1 cellular context compared by ENCODE assay signal in the genomic region with DNA sequence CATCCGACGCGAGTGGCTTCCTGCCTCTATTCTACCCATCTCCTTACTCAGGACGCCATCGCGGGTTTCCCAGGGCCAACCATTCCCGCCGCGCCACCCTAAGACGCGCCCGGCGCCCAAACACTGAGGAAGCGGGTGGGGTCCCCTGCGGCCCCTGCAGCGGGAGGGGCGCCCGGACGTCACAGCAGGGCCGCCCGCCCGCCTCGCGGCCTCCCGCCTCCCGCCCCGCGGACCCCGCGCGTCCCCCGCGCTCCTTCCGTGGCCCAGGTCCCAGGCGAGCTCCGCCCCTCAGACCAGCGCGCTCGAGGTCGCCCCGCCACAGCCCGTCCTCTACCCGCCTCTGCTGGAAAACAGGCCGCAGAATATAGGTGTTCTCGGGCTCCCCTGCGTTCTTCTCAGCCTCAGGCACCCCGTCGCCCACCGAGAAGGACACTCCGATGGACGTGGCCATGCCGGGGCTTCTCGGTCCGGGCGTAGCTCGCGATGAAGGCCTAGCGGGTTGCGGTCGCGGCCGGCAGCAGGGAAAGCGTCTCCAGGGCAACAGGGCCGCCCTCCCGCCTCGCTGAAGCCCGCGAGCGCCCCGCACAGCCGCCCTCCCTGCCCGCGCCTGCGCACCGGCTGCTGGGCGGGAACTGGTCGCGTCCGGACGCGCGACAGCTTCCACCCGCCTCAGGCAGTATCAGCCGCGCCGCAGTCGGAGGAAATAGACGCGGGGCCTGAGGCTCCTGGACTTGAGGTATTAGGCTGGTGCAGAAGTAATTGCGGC.
TF ChIP-seq lines count a peak whose summit lies in the region.

A gene (minus strand): TSS at position 539 of the 766 bp plus-strand sequence. CDS start 88 bp downstream, at position 451.

TF ChIP-seq in K562, 482 proteins besides CTCF, POLR2A, EP300 and RAD21 (continued from another document and continues in another):
- TF ChIP-seq, protein P1, sequence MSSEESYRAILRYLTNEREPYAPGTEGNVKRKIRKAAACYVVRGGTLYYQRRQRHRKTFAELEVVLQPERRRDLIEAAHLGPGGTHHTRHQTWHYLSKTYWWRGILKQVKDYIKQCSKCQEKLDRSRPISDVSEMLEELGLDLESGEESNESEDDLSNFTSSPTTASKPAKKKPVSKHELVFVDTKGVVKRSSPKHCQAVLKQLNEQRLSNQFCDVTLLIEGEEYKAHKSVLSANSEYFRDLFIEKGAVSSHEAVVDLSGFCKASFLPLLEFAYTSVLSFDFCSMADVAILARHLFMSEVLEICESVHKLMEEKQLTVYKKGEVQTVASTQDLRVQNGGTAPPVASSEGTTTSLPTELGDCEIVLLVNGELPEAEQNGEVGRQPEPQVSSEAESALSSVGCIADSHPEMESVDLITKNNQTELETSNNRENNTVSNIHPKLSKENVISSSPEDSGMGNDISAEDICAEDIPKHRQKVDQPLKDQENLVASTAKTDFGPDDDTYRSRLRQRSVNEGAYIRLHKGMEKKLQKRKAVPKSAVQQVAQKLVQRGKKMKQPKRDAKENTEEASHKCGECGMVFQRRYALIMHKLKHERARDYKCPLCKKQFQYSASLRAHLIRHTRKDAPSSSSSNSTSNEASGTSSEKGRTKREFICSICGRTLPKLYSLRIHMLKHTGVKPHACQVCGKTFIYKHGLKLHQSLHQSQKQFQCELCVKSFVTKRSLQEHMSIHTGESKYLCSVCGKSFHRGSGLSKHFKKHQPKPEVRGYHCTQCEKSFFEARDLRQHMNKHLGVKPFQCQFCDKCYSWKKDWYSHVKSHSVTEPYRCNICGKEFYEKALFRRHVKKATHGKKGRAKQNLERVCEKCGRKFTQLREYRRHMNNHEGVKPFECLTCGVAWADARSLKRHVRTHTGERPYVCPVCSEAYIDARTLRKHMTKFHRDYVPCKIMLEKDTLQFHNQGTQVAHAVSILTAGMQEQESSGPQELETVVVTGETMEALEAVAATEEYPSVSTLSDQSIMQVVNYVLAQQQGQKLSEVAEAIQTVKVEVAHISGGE (CRISPR knock-in tag; IDR thresholded peaks at IDR 0.05): peak in 1 of 3 experiments; percentile 75; a peak in 2 of 6 replicates
- TF ChIP-seq, protein P2, sequence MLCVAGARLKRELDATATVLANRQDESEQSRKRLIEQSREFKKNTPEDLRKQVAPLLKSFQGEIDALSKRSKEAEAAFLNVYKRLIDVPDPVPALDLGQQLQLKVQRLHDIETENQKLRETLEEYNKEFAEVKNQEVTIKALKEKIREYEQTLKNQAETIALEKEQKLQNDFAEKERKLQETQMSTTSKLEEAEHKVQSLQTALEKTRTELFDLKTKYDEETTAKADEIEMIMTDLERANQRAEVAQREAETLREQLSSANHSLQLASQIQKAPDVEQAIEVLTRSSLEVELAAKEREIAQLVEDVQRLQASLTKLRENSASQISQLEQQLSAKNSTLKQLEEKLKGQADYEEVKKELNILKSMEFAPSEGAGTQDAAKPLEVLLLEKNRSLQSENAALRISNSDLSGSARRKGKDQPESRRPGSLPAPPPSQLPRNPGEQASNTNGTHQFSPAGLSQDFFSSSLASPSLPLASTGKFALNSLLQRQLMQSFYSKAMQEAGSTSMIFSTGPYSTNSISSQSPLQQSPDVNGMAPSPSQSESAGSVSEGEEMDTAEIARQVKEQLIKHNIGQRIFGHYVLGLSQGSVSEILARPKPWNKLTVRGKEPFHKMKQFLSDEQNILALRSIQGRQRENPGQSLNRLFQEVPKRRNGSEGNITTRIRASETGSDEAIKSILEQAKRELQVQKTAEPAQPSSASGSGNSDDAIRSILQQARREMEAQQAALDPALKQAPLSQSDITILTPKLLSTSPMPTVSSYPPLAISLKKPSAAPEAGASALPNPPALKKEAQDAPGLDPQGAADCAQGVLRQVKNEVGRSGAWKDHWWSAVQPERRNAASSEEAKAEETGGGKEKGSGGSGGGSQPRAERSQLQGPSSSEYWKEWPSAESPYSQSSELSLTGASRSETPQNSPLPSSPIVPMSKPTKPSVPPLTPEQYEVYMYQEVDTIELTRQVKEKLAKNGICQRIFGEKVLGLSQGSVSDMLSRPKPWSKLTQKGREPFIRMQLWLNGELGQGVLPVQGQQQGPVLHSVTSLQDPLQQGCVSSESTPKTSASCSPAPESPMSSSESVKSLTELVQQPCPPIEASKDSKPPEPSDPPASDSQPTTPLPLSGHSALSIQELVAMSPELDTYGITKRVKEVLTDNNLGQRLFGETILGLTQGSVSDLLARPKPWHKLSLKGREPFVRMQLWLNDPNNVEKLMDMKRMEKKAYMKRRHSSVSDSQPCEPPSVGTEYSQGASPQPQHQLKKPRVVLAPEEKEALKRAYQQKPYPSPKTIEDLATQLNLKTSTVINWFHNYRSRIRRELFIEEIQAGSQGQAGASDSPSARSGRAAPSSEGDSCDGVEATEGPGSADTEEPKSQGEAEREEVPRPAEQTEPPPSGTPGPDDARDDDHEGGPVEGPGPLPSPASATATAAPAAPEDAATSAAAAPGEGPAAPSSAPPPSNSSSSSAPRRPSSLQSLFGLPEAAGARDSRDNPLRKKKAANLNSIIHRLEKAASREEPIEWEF (CRISPR knock-in tag; IDR thresholded peaks at IDR 0.05): no peak
- peak in 2 of 3 experiments; percentile 64 to 77 for TF ChIP-seq YY1 (IDR thresholded peaks at IDR 0.05; ENCODE audit: borderline replicate concordance in 1 of 3, control insufficient read depth in 1 of 3, extremely low read depth in 1 of 3, insufficient read depth in 3 of 3, insufficient read length in 1 of 3, insufficient replicate concordance in 2 of 3, low read depth in 1 of 3, low read length in 2 of 3)
- TF ChIP-seq, protein P3, sequence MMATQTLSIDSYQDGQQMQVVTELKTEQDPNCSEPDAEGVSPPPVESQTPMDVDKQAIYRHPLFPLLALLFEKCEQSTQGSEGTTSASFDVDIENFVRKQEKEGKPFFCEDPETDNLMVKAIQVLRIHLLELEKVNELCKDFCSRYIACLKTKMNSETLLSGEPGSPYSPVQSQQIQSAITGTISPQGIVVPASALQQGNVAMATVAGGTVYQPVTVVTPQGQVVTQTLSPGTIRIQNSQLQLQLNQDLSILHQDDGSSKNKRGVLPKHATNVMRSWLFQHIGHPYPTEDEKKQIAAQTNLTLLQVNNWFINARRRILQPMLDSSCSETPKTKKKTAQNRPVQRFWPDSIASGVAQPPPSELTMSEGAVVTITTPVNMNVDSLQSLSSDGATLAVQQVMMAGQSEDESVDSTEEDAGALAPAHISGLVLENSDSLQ (IDR thresholded peaks at IDR 0.05): no peak
- no peak for TF ChIP-seq ZSCAN32 (CRISPR knock-in tag; IDR thresholded peaks at IDR 0.05)
- peak; percentile 58 for TF ChIP-seq C11orf30 (IDR thresholded peaks at IDR 0.05; ENCODE audit: low read depth)
- TF ChIP-seq HDGF (IDR thresholded peaks at IDR 0.05): no peak
- no peak for TF ChIP-seq SMARCB1 (IDR thresholded peaks at IDR 0.05; ENCODE audit: insufficient read length, low read depth)
- TF ChIP-seq HDAC8 (tag; IDR thresholded peaks at IDR 0.05): 0 out of 2 replicates have a peak, but pooled peaks have one; percentile 48
- TF ChIP-seq GTF2F1 (IDR thresholded peaks at IDR 0.05; ENCODE audit: low read depth, low read length): 0 out of 2 replicates have a peak, but pooled peaks have one; percentile 22
- TF ChIP-seq, protein P4, sequence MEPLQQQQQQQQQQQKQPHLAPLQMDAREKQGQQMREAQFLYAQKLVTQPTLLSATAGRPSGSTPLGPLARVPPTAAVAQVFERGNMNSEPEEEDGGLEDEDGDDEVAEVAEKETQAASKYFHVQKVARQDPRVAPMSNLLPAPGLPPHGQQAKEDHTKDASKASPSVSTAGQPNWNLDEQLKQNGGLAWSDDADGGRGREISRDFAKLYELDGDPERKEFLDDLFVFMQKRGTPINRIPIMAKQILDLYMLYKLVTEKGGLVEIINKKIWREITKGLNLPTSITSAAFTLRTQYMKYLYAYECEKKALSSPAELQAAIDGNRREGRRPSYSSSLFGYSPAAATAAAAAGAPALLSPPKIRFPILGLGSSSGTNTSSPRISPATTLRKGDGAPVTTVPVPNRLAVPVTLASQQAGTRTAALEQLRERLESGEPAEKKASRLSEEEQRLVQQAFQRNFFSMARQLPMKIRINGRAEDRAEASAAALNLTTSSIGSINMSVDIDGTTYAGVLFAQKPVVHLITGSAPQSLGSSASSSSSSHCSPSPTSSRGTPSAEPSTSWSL (CRISPR knock-in tag; IDR thresholded peaks at IDR 0.05; ENCODE audit: borderline replicate concordance): no peak
- 0 out of 4 replicates have a peak, but pooled peaks of 1 of the 2 experiments have one; percentile 64 for TF ChIP-seq TEAD1 (CRISPR knock-in tag; IDR thresholded peaks at IDR 0.05)
- no peak for TF ChIP-seq MED1 (CRISPR knock-in tag; IDR thresholded peaks at IDR 0.05; ENCODE audit: borderline replicate concordance)
- TF ChIP-seq SAFB2 (IDR thresholded peaks at IDR 0.05; ENCODE audit: borderline replicate concordance, low read depth, low read length, severe bottlenecking): no peak
- TF ChIP-seq NR3C1 (CRISPR knock-in tag; IDR thresholded peaks at IDR 0.05): peak; percentile 70; the same call in 1 of the 2 replicates
- TF ChIP-seq CXXC5 (CRISPR knock-in tag; IDR thresholded peaks at IDR 0.05): peak; percentile 84
- peak; percentile 99 for TF ChIP-seq ZFX (CRISPR knock-in tag; IDR thresholded peaks at IDR 0.05)
- TF ChIP-seq NCOR1 (IDR thresholded peaks at IDR 0.05): 0 out of 2 replicates have a peak, but pooled peaks have one; percentile 37
- peak; percentile 86 for TF ChIP-seq POLR2AphosphoS5 (IDR thresholded peaks at IDR 0.05; ENCODE audit: control insufficient read depth, insufficient read depth, low read depth, low read length)
- TF ChIP-seq, protein P5, sequence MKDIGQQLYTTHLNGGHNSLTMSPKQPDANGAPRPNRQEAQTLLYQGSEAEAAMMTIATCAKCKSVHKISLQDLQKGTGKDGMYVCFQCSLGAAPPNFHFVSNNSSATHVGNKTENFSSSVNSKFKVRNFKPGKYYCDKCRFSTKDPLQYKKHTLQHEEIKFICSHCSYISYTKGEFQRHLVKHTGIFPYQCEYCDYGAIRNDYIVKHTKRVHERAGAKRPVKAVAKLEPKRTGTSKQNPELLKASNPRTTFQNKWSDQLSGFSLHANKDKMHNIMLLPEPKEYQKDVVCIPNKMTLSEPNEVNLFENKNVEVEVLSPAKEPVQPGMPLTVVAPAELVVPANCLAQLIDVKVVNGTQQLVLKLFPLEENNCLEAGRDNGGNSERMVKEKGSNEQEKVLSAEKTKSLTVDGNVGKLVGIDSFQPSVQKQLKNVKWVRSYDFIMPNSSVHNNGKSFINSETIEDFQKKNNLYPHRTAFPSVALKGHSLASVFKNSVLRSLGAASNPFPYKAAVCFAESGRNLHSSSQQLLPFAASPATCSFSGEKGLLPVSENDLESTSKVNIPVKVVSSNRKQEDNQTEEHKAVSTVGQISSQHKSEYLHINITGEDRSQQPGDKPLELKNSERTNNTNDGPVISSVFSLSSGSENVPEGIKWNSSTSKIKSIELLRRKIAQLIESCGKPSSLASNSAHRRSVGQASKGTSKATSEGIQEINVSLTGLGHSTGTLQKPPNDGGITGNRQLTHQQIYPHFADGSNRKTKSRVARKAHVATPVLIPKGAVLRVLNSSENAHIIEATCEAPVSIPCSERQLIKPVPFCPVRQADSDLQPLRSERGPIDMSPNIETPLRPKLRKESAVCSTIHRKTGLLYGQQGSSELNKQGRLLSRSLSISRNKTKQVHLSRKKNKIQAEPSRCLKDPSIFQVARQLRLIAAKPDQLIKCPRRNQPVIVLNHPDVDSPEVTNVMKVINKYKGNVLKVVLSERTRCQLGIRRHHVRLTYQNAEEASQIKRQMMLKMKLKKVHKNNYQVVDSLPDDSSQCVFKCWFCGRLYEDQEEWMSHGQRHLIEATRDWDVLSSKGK (CRISPR knock-in tag; IDR thresholded peaks at IDR 0.05): no peak
- TF ChIP-seq HMG20B (CRISPR knock-in tag; IDR thresholded peaks at IDR 0.05): 0 out of 2 replicates have a peak, but pooled peaks have one; percentile 66
- TF ChIP-seq, protein P6, sequence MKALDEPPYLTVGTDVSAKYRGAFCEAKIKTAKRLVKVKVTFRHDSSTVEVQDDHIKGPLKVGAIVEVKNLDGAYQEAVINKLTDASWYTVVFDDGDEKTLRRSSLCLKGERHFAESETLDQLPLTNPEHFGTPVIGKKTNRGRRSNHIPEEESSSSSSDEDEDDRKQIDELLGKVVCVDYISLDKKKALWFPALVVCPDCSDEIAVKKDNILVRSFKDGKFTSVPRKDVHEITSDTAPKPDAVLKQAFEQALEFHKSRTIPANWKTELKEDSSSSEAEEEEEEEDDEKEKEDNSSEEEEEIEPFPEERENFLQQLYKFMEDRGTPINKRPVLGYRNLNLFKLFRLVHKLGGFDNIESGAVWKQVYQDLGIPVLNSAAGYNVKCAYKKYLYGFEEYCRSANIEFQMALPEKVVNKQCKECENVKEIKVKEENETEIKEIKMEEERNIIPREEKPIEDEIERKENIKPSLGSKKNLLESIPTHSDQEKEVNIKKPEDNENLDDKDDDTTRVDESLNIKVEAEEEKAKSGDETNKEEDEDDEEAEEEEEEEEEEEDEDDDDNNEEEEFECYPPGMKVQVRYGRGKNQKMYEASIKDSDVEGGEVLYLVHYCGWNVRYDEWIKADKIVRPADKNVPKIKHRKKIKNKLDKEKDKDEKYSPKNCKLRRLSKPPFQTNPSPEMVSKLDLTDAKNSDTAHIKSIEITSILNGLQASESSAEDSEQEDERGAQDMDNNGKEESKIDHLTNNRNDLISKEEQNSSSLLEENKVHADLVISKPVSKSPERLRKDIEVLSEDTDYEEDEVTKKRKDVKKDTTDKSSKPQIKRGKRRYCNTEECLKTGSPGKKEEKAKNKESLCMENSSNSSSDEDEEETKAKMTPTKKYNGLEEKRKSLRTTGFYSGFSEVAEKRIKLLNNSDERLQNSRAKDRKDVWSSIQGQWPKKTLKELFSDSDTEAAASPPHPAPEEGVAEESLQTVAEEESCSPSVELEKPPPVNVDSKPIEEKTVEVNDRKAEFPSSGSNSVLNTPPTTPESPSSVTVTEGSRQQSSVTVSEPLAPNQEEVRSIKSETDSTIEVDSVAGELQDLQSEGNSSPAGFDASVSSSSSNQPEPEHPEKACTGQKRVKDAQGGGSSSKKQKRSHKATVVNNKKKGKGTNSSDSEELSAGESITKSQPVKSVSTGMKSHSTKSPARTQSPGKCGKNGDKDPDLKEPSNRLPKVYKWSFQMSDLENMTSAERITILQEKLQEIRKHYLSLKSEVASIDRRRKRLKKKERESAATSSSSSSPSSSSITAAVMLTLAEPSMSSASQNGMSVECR (CRISPR knock-in tag; IDR thresholded peaks at IDR 0.05): peak; percentile 95
- TF ChIP-seq ATF1 (CRISPR knock-in tag; IDR thresholded peaks at IDR 0.05): peak; percentile 68; the same call in 1 of the 2 replicates
- peak; percentile 86 for TF ChIP-seq ATF1 (tag; IDR thresholded peaks at IDR 0.05)
- TF ChIP-seq GATA2 (CRISPR knock-in tag; IDR thresholded peaks at IDR 0.05): no peak
- TF ChIP-seq, protein P7, sequence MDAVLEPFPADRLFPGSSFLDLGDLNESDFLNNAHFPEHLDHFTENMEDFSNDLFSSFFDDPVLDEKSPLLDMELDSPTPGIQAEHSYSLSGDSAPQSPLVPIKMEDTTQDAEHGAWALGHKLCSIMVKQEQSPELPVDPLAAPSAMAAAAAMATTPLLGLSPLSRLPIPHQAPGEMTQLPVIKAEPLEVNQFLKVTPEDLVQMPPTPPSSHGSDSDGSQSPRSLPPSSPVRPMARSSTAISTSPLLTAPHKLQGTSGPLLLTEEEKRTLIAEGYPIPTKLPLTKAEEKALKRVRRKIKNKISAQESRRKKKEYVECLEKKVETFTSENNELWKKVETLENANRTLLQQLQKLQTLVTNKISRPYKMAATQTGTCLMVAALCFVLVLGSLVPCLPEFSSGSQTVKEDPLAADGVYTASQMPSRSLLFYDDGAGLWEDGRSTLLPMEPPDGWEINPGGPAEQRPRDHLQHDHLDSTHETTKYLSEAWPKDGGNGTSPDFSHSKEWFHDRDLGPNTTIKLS (IDR thresholded peaks at IDR 0.05; ENCODE audit: borderline replicate concordance, low read depth): peak; percentile 64
- no peak for TF ChIP-seq ZNF444 (CRISPR knock-in tag; IDR thresholded peaks at IDR 0.05)
- TF ChIP-seq PHF8 (IDR thresholded peaks at IDR 0.05; ENCODE audit: borderline replicate concordance, low read length): peak; percentile 83
- TF ChIP-seq SRSF7 (optimal IDR thresholded peaks at IDR 0.05; ENCODE audit: low read depth, low read length): no peak
